1 cellular context compared by ENCODE assay signal in genomic region chr13:111066544-111066943, GRCh38.
TF ChIP-seq lines count a peak whose summit lies in the region.

No MANE protein-coding gene starts in this region.

TF ChIP-seq in IMR-90, 13 proteins besides CTCF, POLR2A, EP300 and RAD21:
- TF ChIP-seq USF2 (IDR thresholded peaks at IDR 0.05; ENCODE audit: low read depth, low read length) (no peak), MXI1 (IDR thresholded peaks at IDR 0.05; ENCODE audit: borderline replicate concordance, low read depth, low read length) (no peak), FOS (IDR thresholded peaks at IDR 0.05; ENCODE audit: low read depth, low read length) (no peak), NFE2L2 (IDR thresholded peaks at IDR 0.05; ENCODE audit: low read depth, low read length) (no peak), ELK1 (IDR thresholded peaks at IDR 0.05; ENCODE audit: borderline replicate concordance, low read depth, low read length) (no peak), SMC3 (IDR thresholded peaks at IDR 0.05; ENCODE audit: low read depth, low read length) (no peak)
